Comparison of ENCODE assay signal across 8 cellular contexts in genomic region chr15:44195151-44195740, GRCh38. TPM values are rescaled to one million over a fixed set of nuclear protein-coding genes. Genes with fewer than 3 reads are reported as not detected.
A peak's percentile ranks its signal among the peaks of the same experiment; 100 is the strongest.
DNase-seq lines count a peak whose midpoint lies in the region; ATAC-seq and TF ChIP-seq lines count a peak whose summit lies in the region.

TSS of gene FRMD5 (minus strand) at chr15:44195271.

- DNase-seq in GM12864 (ENCODE audit: low read depth) (peak; percentile 79), NCI-H1417 treated with DMSO at 0.1 percent for 48 hours (lab: John Stamatoyannopoulos, UW) (peak; percentile 88), ascending aorta (ENCODE audit: low spot score in 2 of 2) (peak; percentile 55 to 89), right cardiac atrium (peak; percentile 88 to 94 (median 93)), prostate gland (ENCODE audit: low spot score) (peak; percentile 90), upper lobe of right lung (peak; percentile 92)
- peak; percentile 82 for DNase-seq in T-helper 2 cell treated with Interferon-gamma antibody and Interleukin-4, amounts not matched to agents 5 μg/mL and 100 μg/mL, for 36 hours (ENCODE audit: low spot score)

- H3K9me3 Mint-ChIP-seq in T-helper 2 cell treated with Interferon-gamma antibody and Interleukin-4, amounts not matched to agents 5 μg/mL and 100 μg/mL, for 36 hours: no peaks in the 10 kb centered on the region

- H3K4me3 ChIP-seq in GM12864 (ENCODE audit: low read depth, low read length): peak within 1 kb of the TSS; percentile 67
- H3K4me3 ChIP-seq in ascending aorta: peak within 1 kb of the TSS; percentile 66 to 74
- H3K4me3 ChIP-seq in right cardiac atrium (ENCODE audit: low read length): peak within 1 kb of the TSS; percentile 69
- peak within 1 kb of the TSS; percentile 35 to 71 for H3K4me3 ChIP-seq in prostate gland
- H3K4me3 ChIP-seq in upper lobe of right lung: peak within 1 kb of the TSS; percentile 54

- H3K27me3 Mint-ChIP-seq in T-helper 2 cell treated with Interferon-gamma antibody and Interleukin-4, amounts not matched to agents 5 μg/mL and 100 μg/mL, for 36 hours (ENCODE audit: low read depth): peaks cover 74% of the 10 kb centered on the region

- peaks cover 6 to 13% of the 10 kb centered on the region in 2 donors for H3K4me1 ChIP-seq in ascending aorta
- H3K4me1 ChIP-seq in right cardiac atrium (ENCODE audit: control insufficient read depth, insufficient read depth, low read length): no peaks in the 10 kb centered on the region
- H3K4me1 ChIP-seq in prostate gland (replicated peaks): no peaks in the 10 kb centered on the region
- peaks cover 16% of the 10 kb centered on the region for H3K4me1 ChIP-seq in upper lobe of right lung

- H3K27ac Mint-ChIP-seq in T-helper 2 cell treated with Interferon-gamma antibody and Interleukin-4, amounts not matched to agents 5 μg/mL and 100 μg/mL, for 36 hours: no peak within 1 kb of the TSS

- peak; percentile 52 for TF ChIP-seq POLR2A in prostate gland (IDR thresholded peaks at IDR 0.05)

- whole genome bisulfite sequencing in right cardiac atrium: 1% methylated on average over 43 of the region's 43 CpGs
- WGBS in prostate gland: under 1% methylated on average over 42 of the region's 43 CpGs

- peak within 1 kb of the TSS; percentile 89 for H3K4me3 Mint-ChIP-seq in T-helper 2 cell treated with Interferon-gamma antibody and Interleukin-4, amounts not matched to agents 5 μg/mL and 100 μg/mL, for 36 hours

- H3K9me3 ChIP-seq in ascending aorta: no peaks in the 10 kb centered on the region
- no peaks in the 10 kb centered on the region for H3K9me3 ChIP-seq in right cardiac atrium (ENCODE audit: control insufficient read depth, low read length)
- no peaks in the 10 kb centered on the region for H3K9me3 ChIP-seq in prostate gland
- no peaks in the 10 kb centered on the region for H3K9me3 ChIP-seq in upper lobe of right lung

- H3K27me3 ChIP-seq in ascending aorta (no peaks in the 10 kb centered on the region), right cardiac atrium (ENCODE audit: control insufficient read depth, insufficient read depth) (no peaks in the 10 kb centered on the region), prostate gland (replicated peaks; ENCODE audit: insufficient read depth) (no peaks in the 10 kb centered on the region), upper lobe of right lung (peaks cover 70% of the 10 kb centered on the region)

- H3K4me1 Mint-ChIP-seq in T-helper 2 cell treated with Interferon-gamma antibody and Interleukin-4, amounts not matched to agents 5 μg/mL and 100 μg/mL, for 36 hours (ENCODE audit: low read depth): peaks cover 10% of the 10 kb centered on the region

- intact Hi-C loops in ascending aorta (cut with DNase I) (loop anchor here (1.0 to 5.0 kb wide), 2 partner anchors 93 to 232 kb away; partner anchors contain the start of genes CTDSPL2 and GOLM2), right cardiac atrium (cut with DNase I) (no loop called here), prostate gland (cut with DNase I) (no loop called here), upper lobe of right lung (cut with DNase I) (no loop called here)

- H3K36me3 ChIP-seq in ascending aorta (no peaks in the 10 kb centered on the region), prostate gland (no peaks in the 10 kb centered on the region), upper lobe of right lung (no peaks in the 10 kb centered on the region)

- TF ChIP-seq CTCF in GM12864 (IDR thresholded peaks at IDR 0.05; ENCODE audit: low read depth, low read length, missing control alignments): peak; percentile 52
- peak in 2 of 3 experiments; percentile 29 for TF ChIP-seq CTCF in ascending aorta (IDR thresholded peaks at IDR 0.05)
- peak in 2 of 4 experiments; percentile 59 to 67 for TF ChIP-seq CTCF in prostate gland (IDR thresholded peaks at IDR 0.05)
- no peak for TF ChIP-seq CTCF in upper lobe of right lung (IDR thresholded peaks at IDR 0.05)

- H3K36me3 Mint-ChIP-seq in T-helper 2 cell treated with Interferon-gamma antibody and Interleukin-4, amounts not matched to agents 5 μg/mL and 100 μg/mL, for 36 hours (ENCODE audit: low read depth): no peaks in the 10 kb centered on the region

- ATAC-seq in HG02623 (IDR thresholded peaks at IDR 0.05; ENCODE audit: unreplicated experiment) (peak; percentile 95), right cardiac atrium (peak; percentile 98 to 99), upper lobe of right lung (peak; percentile 99)

- H3K27ac ChIP-seq in ascending aorta (no peak within 1 kb of the TSS), right cardiac atrium (ENCODE audit: low read length) (peak within 1 kb of the TSS; percentile 3), prostate gland (peak within 1 kb of the TSS in 1 of 2 donors; percentile 29), upper lobe of right lung (no peak within 1 kb of the TSS)

RNA-seq across cellular contexts. Expression of gene FRMD5, which starts in this region (rescaled TPM):
- total RNA-seq in ascending aorta: not detected
- 10 to 100 TPM; 20.8 to 88.6 (median 46.9) TPM for total RNA-seq in right cardiac atrium
- polyA plus RNA-seq in right cardiac atrium: 24.1 TPM
- 1 to 10 TPM in 1 of 2 donors, under 1 TPM in 1; 0.36 to 8.1 TPM for total RNA-seq in prostate gland
- 1.2 TPM for total RNA-seq in upper lobe of right lung

Comparison
In these comparisons a context has a peak if more than half of its experiments do, and no peak if none do; other contexts are left out.
1. Peak in DNase-seq and H3K4me3 ChIP-seq in ascending aorta; RNA of the gene not detected or under 1 TPM.